Comparison of ENCODE assay signal across 3 cellular contexts in genomic region chr11:33368931-33369330, GRCh38.
TF ChIP-seq lines count a peak whose summit lies in the region.

No MANE protein-coding gene starts in this region.

TF ChIP-seq in SK-N-SH, 30 proteins besides CTCF, POLR2A, EP300 and RAD21 (continued from another document):
- TF ChIP-seq MAX (IDR thresholded peaks at IDR 0.05; ENCODE audit: low read depth) (no peak), EZH2phosphoT487 (IDR thresholded peaks at IDR 0.05; ENCODE audit: borderline replicate concordance, low read depth) (no peak), ZBTB33 (IDR thresholded peaks at IDR 0.05; ENCODE audit: borderline replicate concordance, low read depth) (no peak)

TF ChIP-seq in SK-N-SH treated with all-trans-retinoic acid at 6 μM for 48 hours, 23 proteins besides CTCF, POLR2A, EP300 and RAD21 (continued from another document):
- TF ChIP-seq, protein P1, sequence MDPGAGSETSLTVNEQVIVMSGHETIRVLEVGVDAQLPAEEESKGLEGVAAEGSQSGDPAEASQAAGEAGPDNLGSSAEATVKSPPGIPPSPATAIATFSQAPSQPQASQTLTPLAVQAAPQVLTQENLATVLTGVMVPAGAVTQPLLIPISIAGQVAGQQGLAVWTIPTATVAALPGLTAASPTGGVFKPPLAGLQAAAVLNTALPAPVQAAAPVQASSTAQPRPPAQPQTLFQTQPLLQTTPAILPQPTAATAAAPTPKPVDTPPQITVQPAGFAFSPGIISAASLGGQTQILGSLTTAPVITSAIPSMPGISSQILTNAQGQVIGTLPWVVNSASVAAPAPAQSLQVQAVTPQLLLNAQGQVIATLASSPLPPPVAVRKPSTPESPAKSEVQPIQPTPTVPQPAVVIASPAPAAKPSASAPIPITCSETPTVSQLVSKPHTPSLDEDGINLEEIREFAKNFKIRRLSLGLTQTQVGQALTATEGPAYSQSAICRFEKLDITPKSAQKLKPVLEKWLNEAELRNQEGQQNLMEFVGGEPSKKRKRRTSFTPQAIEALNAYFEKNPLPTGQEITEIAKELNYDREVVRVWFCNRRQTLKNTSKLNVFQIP (CRISPR knock-in tag; IDR thresholded peaks at IDR 0.05; ENCODE audit: borderline replicate concordance, low read depth) = no peak
- TF ChIP-seq OSR1 (CRISPR knock-in tag; IDR thresholded peaks at IDR 0.05) (no peak), ZFP3 (CRISPR knock-in tag; IDR thresholded peaks at IDR 0.05) (no peak), ZNF8 (CRISPR knock-in tag; IDR thresholded peaks at IDR 0.05) (no peak), RARB (CRISPR knock-in tag; IDR thresholded peaks at IDR 0.05) (no peak), CREB5 (CRISPR knock-in tag; IDR thresholded peaks at IDR 0.05; ENCODE audit: low read depth) (no peak), SNAI2 (CRISPR knock-in tag; IDR thresholded peaks at IDR 0.05) (no peak), BACH2 (CRISPR knock-in tag; IDR thresholded peaks at IDR 0.05; ENCODE audit: borderline replicate concordance) (no peak), GLIS3 (CRISPR knock-in tag; IDR thresholded peaks at IDR 0.05) (no peak), ESRRG (CRISPR knock-in tag; IDR thresholded peaks at IDR 0.05) (no peak), ZFP30 (CRISPR knock-in tag; IDR thresholded peaks at IDR 0.05) (no peak), CSDC2 (CRISPR knock-in tag; IDR thresholded peaks at IDR 0.05) (no peak), TCF4 (CRISPR knock-in tag; IDR thresholded peaks at IDR 0.05; ENCODE audit: borderline replicate concordance) (no peak), ARNTL (CRISPR knock-in tag; IDR thresholded peaks at IDR 0.05; ENCODE audit: borderline replicate concordance, low read depth) (no peak), TOX (CRISPR knock-in tag; IDR thresholded peaks at IDR 0.05; ENCODE audit: borderline replicate concordance) (no peak)
- TF ChIP-seq, protein P2, sequence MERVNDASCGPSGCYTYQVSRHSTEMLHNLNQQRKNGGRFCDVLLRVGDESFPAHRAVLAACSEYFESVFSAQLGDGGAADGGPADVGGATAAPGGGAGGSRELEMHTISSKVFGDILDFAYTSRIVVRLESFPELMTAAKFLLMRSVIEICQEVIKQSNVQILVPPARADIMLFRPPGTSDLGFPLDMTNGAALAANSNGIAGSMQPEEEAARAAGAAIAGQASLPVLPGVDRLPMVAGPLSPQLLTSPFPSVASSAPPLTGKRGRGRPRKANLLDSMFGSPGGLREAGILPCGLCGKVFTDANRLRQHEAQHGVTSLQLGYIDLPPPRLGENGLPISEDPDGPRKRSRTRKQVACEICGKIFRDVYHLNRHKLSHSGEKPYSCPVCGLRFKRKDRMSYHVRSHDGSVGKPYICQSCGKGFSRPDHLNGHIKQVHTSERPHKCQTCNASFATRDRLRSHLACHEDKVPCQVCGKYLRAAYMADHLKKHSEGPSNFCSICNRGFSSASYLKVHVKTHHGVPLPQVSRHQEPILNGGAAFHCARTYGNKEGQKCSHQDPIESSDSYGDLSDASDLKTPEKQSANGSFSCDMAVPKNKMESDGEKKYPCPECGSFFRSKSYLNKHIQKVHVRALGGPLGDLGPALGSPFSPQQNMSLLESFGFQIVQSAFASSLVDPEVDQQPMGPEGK (CRISPR knock-in tag; IDR thresholded peaks at IDR 0.05; ENCODE audit: borderline replicate concordance) = no peak
TF ChIP-seq in SK-N-SH treated with all-trans-retinoic acid at 6 μM for 48 hours: peak in this region for 0.

TF ChIP-seq in IMR-90, 13 proteins besides CTCF, POLR2A, EP300 and RAD21 (continued from another document):
- TF ChIP-seq, protein P3, sequence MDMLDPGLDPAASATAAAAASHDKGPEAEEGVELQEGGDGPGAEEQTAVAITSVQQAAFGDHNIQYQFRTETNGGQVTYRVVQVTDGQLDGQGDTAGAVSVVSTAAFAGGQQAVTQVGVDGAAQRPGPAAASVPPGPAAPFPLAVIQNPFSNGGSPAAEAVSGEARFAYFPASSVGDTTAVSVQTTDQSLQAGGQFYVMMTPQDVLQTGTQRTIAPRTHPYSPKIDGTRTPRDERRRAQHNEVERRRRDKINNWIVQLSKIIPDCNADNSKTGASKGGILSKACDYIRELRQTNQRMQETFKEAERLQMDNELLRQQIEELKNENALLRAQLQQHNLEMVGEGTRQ (IDR thresholded peaks at IDR 0.05; ENCODE audit: low read depth, low read length) = no peak
- no peak for TF ChIP-seq MAFK (IDR thresholded peaks at IDR 0.05; ENCODE audit: low read depth, low read length)
- TF ChIP-seq, protein P4, sequence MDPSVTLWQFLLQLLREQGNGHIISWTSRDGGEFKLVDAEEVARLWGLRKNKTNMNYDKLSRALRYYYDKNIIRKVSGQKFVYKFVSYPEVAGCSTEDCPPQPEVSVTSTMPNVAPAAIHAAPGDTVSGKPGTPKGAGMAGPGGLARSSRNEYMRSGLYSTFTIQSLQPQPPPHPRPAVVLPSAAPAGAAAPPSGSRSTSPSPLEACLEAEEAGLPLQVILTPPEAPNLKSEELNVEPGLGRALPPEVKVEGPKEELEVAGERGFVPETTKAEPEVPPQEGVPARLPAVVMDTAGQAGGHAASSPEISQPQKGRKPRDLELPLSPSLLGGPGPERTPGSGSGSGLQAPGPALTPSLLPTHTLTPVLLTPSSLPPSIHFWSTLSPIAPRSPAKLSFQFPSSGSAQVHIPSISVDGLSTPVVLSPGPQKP (IDR thresholded peaks at IDR 0.05; ENCODE audit: borderline replicate concordance, low read depth, low read length) = no peak
